In the genomic region with DNA sequence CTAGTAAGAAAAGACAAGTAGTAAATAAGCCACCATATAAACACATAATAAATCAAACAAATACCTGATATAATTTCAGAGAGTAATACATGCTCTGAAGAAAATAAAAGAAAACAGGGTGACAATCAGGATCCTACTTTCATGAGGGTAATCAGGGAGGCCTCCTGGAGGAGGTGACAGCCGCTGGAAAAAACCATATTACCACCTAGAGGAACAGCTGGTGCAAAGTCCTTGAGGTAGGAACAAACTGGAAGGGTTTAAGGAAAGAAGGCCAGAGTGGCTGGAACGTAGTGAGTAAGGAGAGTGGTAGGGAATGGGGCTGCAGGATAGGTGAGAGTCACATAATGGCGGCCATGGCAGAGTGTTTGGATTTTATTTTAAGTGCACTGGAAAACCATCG, we compare ENCODE assay signal across 1 cellular context.
TF ChIP-seq lines count a peak whose summit lies in the region.

No MANE protein-coding gene starts in this region.

TF ChIP-seq in K562, 482 proteins besides CTCF, POLR2A, EP300 and RAD21 (continued from another document):
- peak; percentile 29; the same call in 1 of the 2 replicates for TF ChIP-seq BCOR (IDR thresholded peaks at IDR 0.05)
- TF ChIP-seq ZNF764 (CRISPR knock-in tag; IDR thresholded peaks at IDR 0.05; ENCODE audit: low read depth): no peak
- no peak for TF ChIP-seq ELF2 (CRISPR knock-in tag; IDR thresholded peaks at IDR 0.05)
- TF ChIP-seq ZFP36 (IDR thresholded peaks at IDR 0.05; ENCODE audit: low read depth, low read length, partially characterized antibody): peak; percentile 96
- no peak for TF ChIP-seq JUN (IDR thresholded peaks at IDR 0.05; ENCODE audit: borderline replicate concordance, low read depth, low read length)
- no peak for TF ChIP-seq JUN (CRISPR knock-in tag; IDR thresholded peaks at IDR 0.05; ENCODE audit: borderline replicate concordance)
- TF ChIP-seq HMG20A (CRISPR knock-in tag; conservative IDR thresholded peaks at IDR 0.05): no peak
TF ChIP-seq in K562: peak in this region for 3.
